21 cellular contexts compared by ENCODE assay signal in the genomic region with DNA sequence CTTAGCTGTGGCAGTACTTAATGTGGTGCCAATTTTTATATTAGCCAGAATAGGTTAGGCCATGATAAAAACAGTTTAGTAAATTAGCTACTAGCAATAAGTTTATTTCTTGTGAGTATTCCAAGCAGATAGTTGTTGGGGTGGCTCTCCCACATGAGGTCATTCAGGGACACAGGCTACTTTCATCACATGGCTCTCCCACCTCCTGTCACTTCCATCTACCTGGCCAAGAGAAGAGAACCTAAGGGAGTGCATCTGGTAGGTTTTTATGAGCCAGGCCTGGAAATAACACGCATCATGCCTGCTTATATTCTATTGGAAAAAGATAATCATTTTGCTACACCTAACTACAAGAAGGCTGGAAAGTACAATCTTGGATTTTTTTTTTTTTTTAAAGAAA.
DNase-seq lines count a peak whose midpoint lies in the region; ATAC-seq and TF ChIP-seq lines count a peak whose summit lies in the region.
"Had no signal": no experiment of that assay in that cellular context is flagged by ENCODE, and none has a peak within 500 bp of the region (broad histone marks: within the 10 kb centered on the region; RNA-seq: fewer than 3 reads in every experiment).

No MANE protein-coding gene starts in this region.

- H3K36me3 ChIP-seq in neural progenitor cell: no peaks in the 10 kb centered on the region
- H3K36me3 ChIP-seq: BE2C, BLaER1 had no signal

- no peaks in the 10 kb centered on the region for H3F3A ChIP-seq in neural progenitor cell (ENCODE audit: low read depth)

- H3K27me3 ChIP-seq in neural progenitor cell: no peaks in the 10 kb centered on the region
- H3K27me3 ChIP-seq: BE2C, BLaER1 had no signal

- no peaks in the 10 kb centered on the region for H3K4me1 ChIP-seq in neural progenitor cell
- H3K4me1 ChIP-seq: BE2C, BLaER1 had no signal

- no peak overlapping the region for H3K27ac ChIP-seq in neural progenitor cell
- H3K27ac ChIP-seq: BLaER1 had no signal

- no peak overlapping the region for H3K9ac ChIP-seq in neural progenitor cell
- H3K9ac ChIP-seq: BLaER1 had no signal

- no peak overlapping the region for H3K27ac Mint-ChIP-seq in neural progenitor cell
- H3K27ac Mint-ChIP-seq: CD14-positive monocyte; CD4-positive, alpha-beta memory T cell; CD4-positive, CD25-positive, alpha-beta regulatory T cell; CD8-positive, alpha-beta memory T cell had no signal

- H3K4me2 ChIP-seq in neural progenitor cell: no peak overlapping the region
- H3K4me2 ChIP-seq: BLaER1 had no signal

- no peak for TF ChIP-seq CTCF in neural progenitor cell (IDR thresholded peaks at IDR 0.05)

- H4K20me1 ChIP-seq in neural progenitor cell (ENCODE audit: low read depth): no peaks in the 10 kb centered on the region
- H4K20me1 ChIP-seq: BLaER1 had no signal

- peaks cover 5% of the 10 kb centered on the region for H3K4me1 Mint-ChIP-seq in neural progenitor cell
- H3K4me1 Mint-ChIP-seq: CD14-positive monocyte; CD4-positive, alpha-beta memory T cell; CD4-positive, CD25-positive, alpha-beta regulatory T cell; CD8-positive, alpha-beta memory T cell had no signal

- ATAC-seq in HG02885 (IDR thresholded peaks at IDR 0.05; ENCODE audit: poor library complexity, unreplicated experiment) (no peak), HG02623 (IDR thresholded peaks at IDR 0.05; ENCODE audit: unreplicated experiment) (no peak)

- no peaks in the 10 kb centered on the region for H3K79me2 ChIP-seq in neural progenitor cell (ENCODE audit: low read depth)

- no peak overlapping the region for H2AFZ ChIP-seq in neural progenitor cell (replicated peaks)

- H3K9me3 ChIP-seq in neural progenitor cell (ENCODE audit: low read depth): no peaks in the 10 kb centered on the region
- H3K9me3 ChIP-seq: BE2C, BLaER1 had no signal

- H3K4me3 ChIP-seq in neural progenitor cell: no peak overlapping the region
- H3K4me3 ChIP-seq: BLaER1 had no signal

- no peaks in the 10 kb centered on the region for H3K9me3 Mint-ChIP-seq in neural progenitor cell
- H3K9me3 Mint-ChIP-seq: CD4-positive, alpha-beta memory T cell; CD8-positive, alpha-beta memory T cell had no signal

- no peaks in the 10 kb centered on the region for H3K27me3 Mint-ChIP-seq in neural progenitor cell (ENCODE audit: insufficient read depth, low read depth)
- H3K27me3 Mint-ChIP-seq: CD4-positive, alpha-beta memory T cell; CD4-positive, CD25-positive, alpha-beta regulatory T cell had no signal

- DNase-seq in NCI-H69 (lab: John Stamatoyannopoulos, UW) (peak; percentile 9), cerebellar nuclear complex (lab: John Stamatoyannopoulos, UW) (peak; percentile 32 to 86), neural progenitor cell (ENCODE audit: low spot score) (no peak)
- DNase-seq: 8988T; ACHN; BE2C; CD4-positive, CD25-positive, alpha-beta regulatory T cell; CD8-positive, alpha-beta memory T cell; COR-L47; DMS 273 treated with DMSO at 0.1 percent for 48 hours; DMS153; DMS53; DMS79; DND-41; EL; GF-D8 had no signal

- no peak overlapping the region for H3K4me3 Mint-ChIP-seq in neural progenitor cell
- H3K4me3 Mint-ChIP-seq: CD14-positive monocyte; CD4-positive, alpha-beta memory T cell; CD4-positive, CD25-positive, alpha-beta regulatory T cell had no signal

- no peaks in the 10 kb centered on the region for H3K36me3 Mint-ChIP-seq in neural progenitor cell
- H3K36me3 Mint-ChIP-seq: CD14-positive monocyte; CD4-positive, alpha-beta memory T cell; CD4-positive, CD25-positive, alpha-beta regulatory T cell; CD8-positive, alpha-beta memory T cell had no signal
